Comparison of ENCODE assay signal across 13 cellular contexts in genomic region chr4:26326791-26327190, GRCh38. TPM values are rescaled to one million over a fixed set of nuclear protein-coding genes. Genes with fewer than 3 reads are reported as not detected.
A peak's percentile ranks its signal among the peaks of the same experiment; 100 is the strongest.
DNase-seq lines count a peak whose midpoint lies in the region; ATAC-seq, FAIRE-seq and TF ChIP-seq lines count a peak whose summit lies in the region.
"Had no signal": no experiment of that assay in that cellular context is flagged by ENCODE, and none has a peak within 500 bp of the region (broad histone marks: within the 10 kb centered on the region; RNA-seq: fewer than 3 reads in every experiment).

No MANE protein-coding gene starts in this region.

- H4K20me1 ChIP-seq in mammary epithelial cell (ENCODE audit: insufficient read depth, low read length): no peaks in the 10 kb centered on the region

- in situ Hi-C loops in mammary epithelial cell (cut with MboI; ENCODE audit: low sequenced_read_pairs in 2 of 2): loop anchor here (5.0 to 25.0 kb wide), 4 partner anchors 68 to 686 kb away; no protein-coding TSS in a partner anchor

- no peak for TF ChIP-seq POLR2A in breast epithelium (IDR thresholded peaks at IDR 0.05)

- H3K4me1 ChIP-seq in mammary epithelial cell (ENCODE audit: insufficient read depth, low read length) (peaks cover 21% of the 10 kb centered on the region), breast epithelium (no peaks in the 10 kb centered on the region)
- peaks cover 24% of the 10 kb centered on the region for H3K4me1 ChIP-seq in CD8-positive, alpha-beta memory T cell (ENCODE audit: insufficient read depth, low read length)

- TF ChIP-seq CTCF in mammary epithelial cell (conservative IDR thresholded peaks at IDR 0.05 in 1 of 2, IDR thresholded peaks at IDR 0.05 in 1 of 2; ENCODE audit: extremely low read depth in 1 of 2, insufficient read depth in 1 of 2, low read depth in 1 of 2, low read length in 2 of 2): no peak
- TF ChIP-seq CTCF in breast epithelium (IDR thresholded peaks at IDR 0.05): no peak
- no peak for TF ChIP-seq CTCF in epithelial cell of esophagus (IDR thresholded peaks at IDR 0.05; ENCODE audit: insufficient read depth, low read depth, low read length, missing control alignments)

- H3K4me3 Mint-ChIP-seq in stimulated activated effector memory CD8-positive, alpha-beta T cell treated with anti-CD3 and anti-CD28 coated beads, Interleukin-12 subunit alpha, Interleukin-12 subunit beta, amount 100 ng/mL, for 72 hours: peak overlapping the region; percentile 48
- no peak overlapping the region for H3K4me3 Mint-ChIP-seq in CD8-positive, alpha-beta memory T cell
- H3K4me3 Mint-ChIP-seq: activated naive CD8-positive, alpha-beta T cell had no signal

- intact Hi-C loops in mammary epithelial cell (cut with micrococcal nuclease): loop anchor here (10.0 kb wide), 2 partner anchors 402 to 538 kb away; partner anchors contain the start of gene STIM2
- intact Hi-C loops in breast epithelium (cut with DNase I; ENCODE audit: low total_unique reads): no loop called here

- no peaks in the 10 kb centered on the region for H3K27me3 Mint-ChIP-seq in CD8-positive, alpha-beta memory T cell
- H3K27me3 Mint-ChIP-seq: activated naive CD8-positive, alpha-beta T cell had no signal

- H3K9me3 ChIP-seq in mammary epithelial cell (replicated peaks; ENCODE audit: insufficient read depth, low read length) (no peaks in the 10 kb centered on the region), breast epithelium (no peaks in the 10 kb centered on the region)
- no peaks in the 10 kb centered on the region for H3K9me3 ChIP-seq in CD8-positive, alpha-beta memory T cell (ENCODE audit: low read length)

- peak; percentile 95 for FAIRE-seq in RCC 7860 (lab: Jason Lieb, UNC)
- FAIRE-seq: endothelial cell of umbilical vein had no signal

- no peaks in the 10 kb centered on the region for H3K9me3 Mint-ChIP-seq in stimulated activated effector memory CD8-positive, alpha-beta T cell treated with anti-CD3 and anti-CD28 coated beads, Interleukin-12 subunit alpha, Interleukin-12 subunit beta, amount 100 ng/mL, for 72 hours
- H3K9me3 Mint-ChIP-seq in CD8-positive, alpha-beta memory T cell: no peaks in the 10 kb centered on the region

- BruUV-seq in mammary epithelial cell (replicated peaks; lab: Mats Ljungman, UMichigan): no TSS peak

- H3K79me2 ChIP-seq in mammary epithelial cell (ENCODE audit: insufficient read depth, low read length): peaks cover 95% of the 10 kb centered on the region

- ATAC-seq in stimulated activated effector memory CD8-positive, alpha-beta T cell treated with anti-CD3 and anti-CD28 coated beads, Interleukin-12 subunit alpha, Interleukin-12 subunit beta, amount 100 ng/mL, for 72 hours: no peak
- ATAC-seq in HG03108 (IDR thresholded peaks at IDR 0.05; ENCODE audit: unreplicated experiment) (no peak), HG03432 (IDR thresholded peaks at IDR 0.05; ENCODE audit: unreplicated experiment) (no peak)
- ATAC-seq: left colon had no signal

- peak overlapping the region; percentile 41 for H3K4me2 ChIP-seq in mammary epithelial cell (ENCODE audit: insufficient read depth, low read depth, low read length)

- no peak overlapping the region for H3K9ac ChIP-seq in mammary epithelial cell (ENCODE audit: insufficient read depth, low read length)

- POLR2A ChIA-PET in CD8-positive, alpha-beta memory T cell (lab: Charles Lee): interaction anchor here (0.5 kb wide), 1 partner anchor 67 kb away, joined by 3 read pairs; no protein-coding TSS in a partner anchor

- H3K4me3 ChIP-seq in mammary epithelial cell (replicated peaks in 1 of 3; ENCODE audit: insufficient read depth in 1 of 3, low read depth in 2 of 3, low read length in 3 of 3) (no peak overlapping the region), breast epithelium (no peak overlapping the region), epithelial cell of esophagus (ENCODE audit: low read length) (no peak overlapping the region)
- H3K4me3 ChIP-seq in CD8-positive, alpha-beta memory T cell (ENCODE audit: low read length): no peak overlapping the region

- dilution Hi-C loops in mammary epithelial cell (cut with HindIII; ENCODE audit: low sequenced_read_pairs): no loop called here

- H2AFZ ChIP-seq in mammary epithelial cell (ENCODE audit: low read depth, low read length): no peak overlapping the region

- H3K27me3 ChIP-seq in mammary epithelial cell (ENCODE audit: insufficient read depth, low read length): no peaks in the 10 kb centered on the region
- H3K27me3 ChIP-seq in breast epithelium: no peaks in the 10 kb centered on the region
- no peaks in the 10 kb centered on the region for H3K27me3 ChIP-seq in CD8-positive, alpha-beta memory T cell (ENCODE audit: insufficient read depth, low read length, poor library complexity, severe bottlenecking)

- H3K36me3 ChIP-seq in mammary epithelial cell (ENCODE audit: insufficient read depth, low read length): no peaks in the 10 kb centered on the region
- H3K36me3 ChIP-seq in breast epithelium: no peaks in the 10 kb centered on the region
- H3K36me3 ChIP-seq in CD8-positive, alpha-beta memory T cell (ENCODE audit: insufficient read depth, low read length): no peaks in the 10 kb centered on the region

- H3K27ac Mint-ChIP-seq in stimulated activated effector memory CD8-positive, alpha-beta T cell treated with anti-CD3 and anti-CD28 coated beads, Interleukin-12 subunit alpha, Interleukin-12 subunit beta, amount 100 ng/mL, for 72 hours: no peak overlapping the region
- H3K27ac Mint-ChIP-seq in CD8-positive, alpha-beta memory T cell: no peak overlapping the region
- H3K27ac Mint-ChIP-seq: activated naive CD8-positive, alpha-beta T cell had no signal

- H3K27ac ChIP-seq in mammary epithelial cell (ENCODE audit: insufficient read depth, low read depth, low read length) (no peak overlapping the region), breast epithelium (no peak overlapping the region)
- no peak overlapping the region for H3K27ac ChIP-seq in CD8-positive, alpha-beta memory T cell (ENCODE audit: low read depth, low read length)
- H3K27ac ChIP-seq: VCaP had no signal

- peaks cover 66% of the 10 kb centered on the region for H3K4me1 Mint-ChIP-seq in stimulated activated effector memory CD8-positive, alpha-beta T cell treated with anti-CD3 and anti-CD28 coated beads, Interleukin-12 subunit alpha, Interleukin-12 subunit beta, amount 100 ng/mL, for 72 hours
- peaks cover 43 to 61% (median 59%) of the 10 kb centered on the region in 3 donors for H3K4me1 Mint-ChIP-seq in CD8-positive, alpha-beta memory T cell

- WGBS in mammary epithelial cell (ENCODE audit: low coverage, missing lambda C conversion rate): 7% methylated on average over 2 of the region's 2 CpGs

- peaks cover 91% of the 10 kb centered on the region for H3K36me3 Mint-ChIP-seq in stimulated activated effector memory CD8-positive, alpha-beta T cell treated with anti-CD3 and anti-CD28 coated beads, Interleukin-12 subunit alpha, Interleukin-12 subunit beta, amount 100 ng/mL, for 72 hours
- H3K36me3 Mint-ChIP-seq in CD8-positive, alpha-beta memory T cell: no peaks in the 10 kb centered on the region

- peak; percentile 62 for DNase-seq in mammary epithelial cell
- no peak for DNase-seq in breast epithelium (ENCODE audit: low spot score in 2 of 2)
- DNase-seq in RCC 7860 (ENCODE audit: low spot score): peak; percentile 91
- peak; percentile 30 for DNase-seq in epithelial cell of esophagus (ENCODE audit: low read depth)
- no peak for DNase-seq in stimulated activated effector memory CD8-positive, alpha-beta T cell treated with anti-CD3 and anti-CD28 coated beads, Interleukin-12 subunit alpha, Interleukin-12 subunit beta, amount 100 ng/mL, for 72 hours (ENCODE audit: low spot score in 2 of 2)
- DNase-seq in CD8-positive, alpha-beta memory T cell: no peak
- DNase-seq: left colon, posterior cingulate gyrus had no signal

- CTCF ChIA-PET in mammary epithelial cell (lab: Charles Lee; ENCODE audit: low non-redundant PET): interaction anchor here (0.6 kb wide), 1 partner anchor 166 kb away, joined by 3 read pairs; no protein-coding TSS in a partner anchor
- CTCF ChIA-PET in CD8-positive, alpha-beta memory T cell (lab: Charles Lee): interaction anchor here (0.7 to 5.7 kb wide), 4 partner anchors 18 to 339 kb away, joined by 4 to 54 read pairs (median 28); no protein-coding TSS in a partner anchor

RNA-seq across cellular contexts. Expression of gene RBPJ, which starts 6.0 kb away (rescaled TPM):
- total RNA-seq in mammary epithelial cell (10 to 100 TPM; 26.8 to 35.3 TPM), breast epithelium (100 to 1,000 TPM in 1 of 3 donors, 10 to 100 TPM in 2; 64.9 to 143 (median 88.7) TPM)
- 29.5 TPM for polyA plus RNA-seq in mammary epithelial cell
- polyA minus RNA-seq in mammary epithelial cell: 21.7 TPM
- 100 to 1,000 TPM; 199 to 201 TPM for total RNA-seq in CD8-positive, alpha-beta memory T cell
- 94.0 TPM for polyA plus RNA-seq in CD8-positive, alpha-beta memory T cell

Comparison
In these comparisons a context has a peak if more than half of its experiments do, and no peak if none do; other contexts are left out.
1. DNase-seq: peak in mammary epithelial cell (single experiment), RCC 7860 (single experiment) and epithelial cell of esophagus (single experiment); none in breast epithelium (0 of 2), stimulated activated effector memory CD8-positive, alpha-beta T cell treated with anti-CD3 and anti-CD28 coated beads, Interleukin-12 subunit alpha, Interleukin-12 subunit beta, amount 100 ng/mL, for 72 hours (0 of 2) and CD8-positive, alpha-beta memory T cell (0 of 5).